Comparison of ENCODE assay signal across 11 cellular contexts in genomic region chr7:137978464-137979237, GRCh38. TPM values are rescaled to one million over a fixed set of nuclear protein-coding genes. Genes with fewer than 3 reads are reported as not detected.
DNase-seq lines count a peak whose midpoint lies in the region; ATAC-seq and TF ChIP-seq lines count a peak whose summit lies in the region.
"Had no signal": no experiment of that assay in that cellular context is flagged by ENCODE, and none has a peak within 500 bp of the region (broad histone marks: within the 10 kb centered on the region; RNA-seq: fewer than 3 reads in every experiment).

No MANE protein-coding gene starts in this region.

- H3K4me1 ChIP-seq in ACC112 (ENCODE audit: control insufficient read depth, insufficient read depth, low read length, unreplicated experiment), result peaks cover 83% of the 10 kb centered on the region

- no peaks in the 10 kb centered on the region for H3K27me3 Mint-ChIP-seq in neural crest cell (ENCODE audit: low read depth)
- H3K27me3 Mint-ChIP-seq in activated T-helper 1 cell treated with anti-CD3 and anti-CD28 coated beads, Interleukin-12 subunit alpha, Interleukin-12 subunit beta, Interleukin-2, Interleukin-4 antibody, amounts not matched to agents 30 ng/mL and 10 ng/mL and 1 ng/mL, durations not matched to agents 14 hours and 24 hours and 36 hours (ENCODE audit: insufficient read depth), result no peaks in the 10 kb centered on the region
- H3K27me3 Mint-ChIP-seq: activated T-helper 17 cell treated with anti-CD3 and anti-CD28 coated beads, Interleukin-2, amount 50 U/mL, for 72 hours had no signal

- no peak overlapping the region for H2AFZ ChIP-seq in ACC112 (ENCODE audit: low read length, unreplicated experiment)

- DNase-seq in neural crest cell (ENCODE audit: low read depth, low spot score) (peak; percentile 15), medulla oblongata (ENCODE audit: extremely low spot score) (no peak)
- no peak for DNase-seq in activated T-helper 1 cell treated with anti-CD3 and anti-CD28 coated beads, Interleukin-12 subunit alpha, Interleukin-12 subunit beta, Interleukin-2, Interleukin-4 antibody, amounts not matched to agents 30 ng/mL and 10 ng/mL and 1 ng/mL, durations not matched to agents 14 hours and 24 hours and 36 hours (ENCODE audit: low spot score)
- no peak for DNase-seq in stimulated activated CD4-positive, alpha-beta T cell treated with anti-CD3 and anti-CD28 coated beads, Interleukin-12 subunit alpha, Interleukin-12 subunit beta, amount 100 ng/mL, for 4 hours
- DNase-seq: NCI-H187 treated with DMSO at 0.1 percent for 48 hours had no signal

- peaks cover 87% of the 10 kb centered on the region for H3K79me2 ChIP-seq in ACC112 (ENCODE audit: control insufficient read depth, insufficient read depth, low read length, unreplicated experiment)

- peak overlapping the region; percentile 81 for H3K27ac Mint-ChIP-seq in neural crest cell (ENCODE audit: unreplicated experiment)
- H3K27ac Mint-ChIP-seq in activated T-helper 1 cell treated with anti-CD3 and anti-CD28 coated beads, Interleukin-12 subunit alpha, Interleukin-12 subunit beta, Interleukin-2, Interleukin-4 antibody, amounts not matched to agents 30 ng/mL and 10 ng/mL and 1 ng/mL, durations not matched to agents 14 hours and 24 hours and 36 hours, result no peak overlapping the region
- H3K27ac Mint-ChIP-seq: activated T-helper 17 cell treated with anti-CD3 and anti-CD28 coated beads, Interleukin-2, amount 50 U/mL, for 72 hours had no signal

- peaks cover 84% of the 10 kb centered on the region for H3K4me1 Mint-ChIP-seq in neural crest cell
- no peaks in the 10 kb centered on the region for H3K4me1 Mint-ChIP-seq in activated T-helper 1 cell treated with anti-CD3 and anti-CD28 coated beads, Interleukin-12 subunit alpha, Interleukin-12 subunit beta, Interleukin-2, Interleukin-4 antibody, amounts not matched to agents 30 ng/mL and 10 ng/mL and 1 ng/mL, durations not matched to agents 14 hours and 24 hours and 36 hours (ENCODE audit: low read depth)

- peak; percentile 45 for ATAC-seq in esophagus mucosa
- no peak for ATAC-seq in GM18498 (IDR thresholded peaks at IDR 0.05; ENCODE audit: unreplicated experiment)
- ATAC-seq: activated T-helper 17 cell treated with anti-CD3 and anti-CD28 coated beads, Interleukin-2, amount 50 U/mL, for 72 hours had no signal

- H3K27ac ChIP-seq in ACC112 (ENCODE audit: low read depth, low read length), result peak overlapping the region; percentile 97
- H3K27ac ChIP-seq: BLaER1 had no signal

- no peak for TF ChIP-seq CTCF in neural crest cell (conservative IDR thresholded peaks at IDR 0.05)

- peaks cover 12% of the 10 kb centered on the region; the same call in 1 of the 2 replicates for H3K36me3 ChIP-seq in ACC112 (ENCODE audit: insufficient read depth, low read length)

- peak overlapping the region; percentile 47; the same call in 1 of the 2 replicates for H3K4me3 ChIP-seq in ACC112 (ENCODE audit: low read depth, low read length)
- H3K4me3 ChIP-seq: BLaER1 had no signal

- H3K4me3 Mint-ChIP-seq in neural crest cell, result peak overlapping the region; percentile 22
- H3K4me3 Mint-ChIP-seq in activated T-helper 1 cell treated with anti-CD3 and anti-CD28 coated beads, Interleukin-12 subunit alpha, Interleukin-12 subunit beta, Interleukin-2, Interleukin-4 antibody, amounts not matched to agents 30 ng/mL and 10 ng/mL and 1 ng/mL, durations not matched to agents 14 hours and 24 hours and 36 hours, result no peak overlapping the region
- H3K4me3 Mint-ChIP-seq: activated T-helper 17 cell treated with anti-CD3 and anti-CD28 coated beads, Interleukin-2, amount 50 U/mL, for 72 hours had no signal

- intact Hi-C loops in activated T-helper 1 cell treated with anti-CD3 and anti-CD28 coated beads, Interleukin-12 subunit alpha, Interleukin-12 subunit beta, Interleukin-2, Interleukin-4 antibody, amounts not matched to agents 30 ng/mL and 10 ng/mL and 1 ng/mL, durations not matched to agents 14 hours and 24 hours and 36 hours (cut with micrococcal nuclease), result no loop called here

- H3K36me3 Mint-ChIP-seq in neural crest cell (ENCODE audit: low read depth), result peaks cover 19% of the 10 kb centered on the region
- peaks cover 21% of the 10 kb centered on the region for H3K36me3 Mint-ChIP-seq in activated T-helper 1 cell treated with anti-CD3 and anti-CD28 coated beads, Interleukin-12 subunit alpha, Interleukin-12 subunit beta, Interleukin-2, Interleukin-4 antibody, amounts not matched to agents 30 ng/mL and 10 ng/mL and 1 ng/mL, durations not matched to agents 14 hours and 24 hours and 36 hours (ENCODE audit: low read depth)

- H3K27me3 ChIP-seq in ACC112 (ENCODE audit: insufficient read depth, low read length), result no peaks in the 10 kb centered on the region
- H3K27me3 ChIP-seq: BLaER1 had no signal

- peaks cover 4% of the 10 kb centered on the region for H3K9me3 Mint-ChIP-seq in neural crest cell
- peaks cover 10% of the 10 kb centered on the region for H3K9me3 Mint-ChIP-seq in activated T-helper 1 cell treated with anti-CD3 and anti-CD28 coated beads, Interleukin-12 subunit alpha, Interleukin-12 subunit beta, Interleukin-2, Interleukin-4 antibody, amounts not matched to agents 30 ng/mL and 10 ng/mL and 1 ng/mL, durations not matched to agents 14 hours and 24 hours and 36 hours

TF ChIP-seq in PFSK-1, 5 proteins besides CTCF, POLR2A, EP300 and RAD21:
- TF ChIP-seq POLR2AphosphoS5 (IDR thresholded peaks at IDR 0.05; ENCODE audit: low read depth, low read length), result no peak
- TF ChIP-seq REST (IDR thresholded peaks at IDR 0.05; ENCODE audit: insufficient read depth in 1 of 2, low read depth in 2 of 2, low read length in 2 of 2), result 0 out of 4 replicates have a peak, but pooled peaks of 1 of the 2 experiments have one; percentile 9
- TF ChIP-seq SIN3A (IDR thresholded peaks at IDR 0.05; ENCODE audit: borderline replicate concordance, insufficient read depth, low read length), result no peak
- peak; percentile 70 for TF ChIP-seq FOXP2 (optimal IDR thresholded peaks at IDR 0.05; ENCODE audit: borderline replicate concordance, extremely low read depth, extremely low read length, insufficient read depth)
- TF ChIP-seq TAF1 (IDR thresholded peaks at IDR 0.05; ENCODE audit: borderline replicate concordance, insufficient read depth, low read length), result no peak

RNA-seq across cellular contexts. Expression of gene CREB3L2, which starts 23.2 kb away (rescaled TPM):
- polyA plus RNA-seq in PFSK-1 (2012; ENCODE audit: insufficient read length, low read depth), result 20.1 TPM
- total RNA-seq in esophagus mucosa (28.3 TPM), neural crest cell (51.1 and 51.9 TPM in 2 replicates)
- total RNA-seq in activated T-helper 1 cell treated with anti-CD3 and anti-CD28 coated beads, Interleukin-12 subunit alpha, Interleukin-12 subunit beta, Interleukin-2, Interleukin-4 antibody, amounts not matched to agents 30 ng/mL and 10 ng/mL and 1 ng/mL, durations not matched to agents 14 hours and 24 hours and 36 hours, result 61.6 and 61.8 TPM in 2 replicates
